In the genomic region with DNA sequence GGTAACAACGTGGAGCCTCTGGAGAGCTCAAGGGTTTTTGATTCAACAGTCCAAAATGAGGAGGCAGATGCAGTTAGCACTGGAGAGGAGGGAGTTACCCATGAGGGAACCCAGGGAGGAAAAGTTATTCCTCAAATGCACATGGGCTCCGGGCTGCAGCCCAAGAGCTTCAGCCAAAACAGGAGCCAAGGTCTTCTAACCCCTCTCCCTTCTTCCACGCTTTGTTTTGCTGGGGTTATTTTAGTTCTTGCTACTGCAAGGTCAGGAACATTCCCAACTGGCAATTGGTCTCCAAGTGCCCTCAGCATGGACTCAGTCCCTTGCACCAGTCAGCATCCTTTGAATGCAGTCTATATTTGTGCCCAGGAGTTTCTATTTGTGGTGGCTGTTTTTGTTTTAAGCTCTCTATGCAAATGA, we compare ENCODE assay signal across 11 cellular contexts.
DNase-seq lines count a peak whose midpoint lies in the region; ATAC-seq and TF ChIP-seq lines count a peak whose summit lies in the region.
"Had no signal": no experiment of that assay in that cellular context is flagged by ENCODE, and none has a peak within 500 bp of the region (broad histone marks: within the 10 kb centered on the region; RNA-seq: fewer than 3 reads in every experiment).

No MANE protein-coding gene starts in this region.

- peak overlapping the region in 1 of 7 donors; percentile 75 for H3K27ac Mint-ChIP-seq in CD14-positive monocyte

- H3K9ac ChIP-seq in mesendoderm (ENCODE audit: low read length) (no peak overlapping the region), stomach smooth muscle (ENCODE audit: low read length in 2 of 2) (no peak overlapping the region)

- DNase-seq in Right ventricle myocardium inferior (ENCODE audit: missing footprints) = no peak
- DNase-seq in cardiac septum (ENCODE audit: low spot score) = no peak
- peak; percentile 34 to 76 (median 65) for DNase-seq in adrenal gland
- no peak for DNase-seq in mesendoderm
- DNase-seq in CD14-positive monocyte (ENCODE audit: low spot score) = no peak
- no peak for DNase-seq in ecto neural progenitor cell (ENCODE audit: low spot score)
- no peak for DNase-seq in DMS153 treated with DMSO at 0.1 percent for 48 hours (lab: John Stamatoyannopoulos, UW; ENCODE audit: unreplicated experiment)
- DNase-seq: activated effector memory CD4-positive, alpha-beta T cell treated with Interleukin-2 at 50 U/mL for 16 hours; effector memory CD4-positive, alpha-beta T cell; NCI-H510A had no signal

- H3K4me1 ChIP-seq in adrenal gland (replicated peaks in 1 of 2) = peaks cover 9 to 31% of the 10 kb centered on the region in 2 donors
- no peaks in the 10 kb centered on the region for H3K4me1 ChIP-seq in mesendoderm (ENCODE audit: control insufficient read depth, low read depth, low read length)
- peaks cover 12% of the 10 kb centered on the region for H3K4me1 ChIP-seq in stomach smooth muscle (ENCODE audit: control insufficient read depth, insufficient read depth, low read length)

- 12 to 31% (median 24%) methylated on average over 3 of the region's 3 CpGs for WGBS in adrenal gland, 4 donors
- no CpG with 5 or more reads among the region's 3 CpGs for WGBS in mesendoderm (ENCODE audit: extremely low coverage, insufficient coverage, low lambda C conversion rate)

- H3K36me3 Mint-ChIP-seq in CD14-positive monocyte = peaks cover 61 to 68% of the 10 kb centered on the region in 2 donors

- no peak overlapping the region for H3K23ac ChIP-seq in mesendoderm (ENCODE audit: low read length)

- ATAC-seq in Right ventricle myocardium inferior = peak; percentile 81

- H3K9me3 Mint-ChIP-seq in CD14-positive monocyte = no peaks in the 10 kb centered on the region

- peaks cover 10% of the 10 kb centered on the region for H3K4me1 Mint-ChIP-seq in CD14-positive monocyte

- H2BK15ac ChIP-seq in mesendoderm (replicated peaks; ENCODE audit: low read depth) = no peak overlapping the region

- no peak overlapping the region for H3K4ac ChIP-seq in mesendoderm (ENCODE audit: low read depth, low read length)

- no peak overlapping the region for H2BK120ac ChIP-seq in mesendoderm (ENCODE audit: low read depth, low read length)

- H3K18ac ChIP-seq in mesendoderm (ENCODE audit: low read length) = peak overlapping the region; percentile 68

- no peak overlapping the region for H2BK5ac ChIP-seq in mesendoderm (ENCODE audit: low read length)

- intact Hi-C loops in Right ventricle myocardium inferior (cut with DNase I) = no loop called here
- intact Hi-C loops in cardiac septum (cut with DNase I) = loop anchor here (5.0 kb wide), 1 partner anchor 654 kb away; no protein-coding TSS in a partner anchor
- intact Hi-C loops in adrenal gland (cut with DNase I) = loop anchor here in 1 of 2 donors (10.0 kb wide), 1 partner anchor 82 kb away; no protein-coding TSS in a partner anchor
- intact Hi-C loops in CD14-positive monocyte (cut with micrococcal nuclease) = loop anchor here (10.0 kb wide), 1 partner anchor 682 kb away; no protein-coding TSS in a partner anchor

- H3K79me2 ChIP-seq in mesendoderm (ENCODE audit: control insufficient read depth, insufficient read depth, low read length) = no peaks in the 10 kb centered on the region

- H3K4me3 ChIP-seq in adrenal gland (no peak overlapping the region), mesendoderm (ENCODE audit: low read length) (no peak overlapping the region), stomach smooth muscle (ENCODE audit: low read length in 2 of 2) (no peak overlapping the region)

- H4K8ac ChIP-seq in mesendoderm (ENCODE audit: low read depth, low read length) = no peak overlapping the region

- no peaks in the 10 kb centered on the region for H3K79me1 ChIP-seq in mesendoderm (ENCODE audit: low read length)

- TF ChIP-seq CTCF in adrenal gland (IDR thresholded peaks at IDR 0.05) = no peak
- no peak for TF ChIP-seq CTCF in CD14-positive monocyte (IDR thresholded peaks at IDR 0.05)

- no peak overlapping the region for H2AK5ac ChIP-seq in mesendoderm (ENCODE audit: low read length)

- H3K27me3 Mint-ChIP-seq in CD14-positive monocyte (ENCODE audit: low read depth in 3 of 3) = no peaks in the 10 kb centered on the region

- H3K36me3 ChIP-seq in adrenal gland (replicated peaks in 1 of 2) = peaks cover 0 to 41% of the 10 kb centered on the region in 2 donors
- no peaks in the 10 kb centered on the region for H3K36me3 ChIP-seq in mesendoderm (ENCODE audit: control insufficient read depth, insufficient read depth, low read length)
- peaks cover 4 to 11% of the 10 kb centered on the region in 2 donors for H3K36me3 ChIP-seq in stomach smooth muscle (ENCODE audit: control insufficient read depth in 2 of 2, insufficient read depth in 2 of 2, low read length in 2 of 2)

- no peaks in the 10 kb centered on the region for H3K9me3 ChIP-seq in adrenal gland (replicated peaks in 1 of 3)
- H3K9me3 ChIP-seq in stomach smooth muscle (ENCODE audit: control insufficient read depth in 2 of 2, low read length in 2 of 2) = no peaks in the 10 kb centered on the region

- no peak overlapping the region for H4K5ac ChIP-seq in mesendoderm (ENCODE audit: low read length)

- no peak overlapping the region for H3K4me2 ChIP-seq in mesendoderm (ENCODE audit: low read length)

- no peak overlapping the region for H3K56ac ChIP-seq in mesendoderm (ENCODE audit: low read length)

- no peak for TF ChIP-seq POLR2A in adrenal gland (IDR thresholded peaks at IDR 0.05)

- H3K27ac ChIP-seq in adrenal gland (peak overlapping the region in 1 of 5 donors; percentile 7), mesendoderm (ENCODE audit: low read depth, low read length) (no peak overlapping the region), stomach smooth muscle (ENCODE audit: low read length) (peak overlapping the region; percentile 3)

- no peaks in the 10 kb centered on the region for H3K27me3 ChIP-seq in adrenal gland
- H3K27me3 ChIP-seq in mesendoderm (ENCODE audit: insufficient read depth, low read length, poor library complexity) = no peaks in the 10 kb centered on the region
- no peaks in the 10 kb centered on the region for H3K27me3 ChIP-seq in stomach smooth muscle (ENCODE audit: control insufficient read depth in 1 of 2, insufficient read depth in 2 of 2, low read length in 2 of 2)

- no peak overlapping the region for H3K4me3 Mint-ChIP-seq in CD14-positive monocyte

Comparison
In these comparisons a context has a peak if more than half of its experiments do, and no peak if none do; other contexts are left out.
1. DNase-seq: peak in adrenal gland (7 of 7); none in Right ventricle myocardium inferior (single experiment), cardiac septum (single experiment), mesendoderm (single experiment), CD14-positive monocyte (single experiment), ecto neural progenitor cell (single experiment) and DMS153 treated with DMSO at 0.1 percent for 48 hours (single experiment).